Comparison of ENCODE assay signal across 25 cellular contexts in genomic region chr19:40080289-40080688, GRCh38.
"Had no signal": no experiment of that assay in that cellular context is flagged by ENCODE, and none has a peak within 500 bp of the region (broad histone marks: within the 10 kb centered on the region; RNA-seq: fewer than 3 reads in every experiment).

No MANE protein-coding gene starts in this region.

- H3K4me3 Mint-ChIP-seq: IgD-negative memory B cell, T-cell had no signal

- H3K4me3 ChIP-seq: Peyer's patch, SJCRH30 had no signal

- DNase-seq: KBM-7, MV-4-11, NCI-H1048, NCI-H1105, NCI-H1417, NCI-H1436 treated with DMSO at 0.1 percent for 48 hours, NCI-H1694, NCI-H187 treated with DMSO at 0.1 percent for 48 hours, NCI-H2029 treated with DMSO at 0.1 percent for 48 hours, NCI-H2171 treated with DMSO at 0.1 percent for 48 hours, NCI-H345, NCI-H446 treated with DMSO at 0.1 percent for 48 hours, NCI-H524, NCI-H526 treated with DMSO at 0.1 percent for 48 hours, NCI-H748 treated with DMSO at 0.1 percent for 48 hours, PC-3, Peyer's patch, SHP77 treated with DMSO at 0.1 percent for 48 hours, SJCRH30, SW 1271, T-cell had no signal

- H3K4me1 ChIP-seq: Peyer's patch, SJCRH30 had no signal

- FAIRE-seq: HTR-8/SVneo had no signal

- H3K27me3 ChIP-seq: Peyer's patch, SJCRH30 had no signal

- H3K4me1 Mint-ChIP-seq: T-cell had no signal

- H3K27ac Mint-ChIP-seq: IgD-negative memory B cell, T-cell had no signal

- H3K27ac ChIP-seq: HL-60, Peyer's patch, SJCRH30 had no signal

- H3K27me3 Mint-ChIP-seq: IgD-negative memory B cell, T-cell had no signal

- ATAC-seq: PC-3, Right ventricle myocardium inferior, T-cell had no signal
